In genomic region chr3:42148982-42149432, GRCh38 we compare ENCODE assay signal across 1 cellular context.
TF ChIP-seq lines count a peak whose summit lies in the region.

No MANE protein-coding gene starts in this region.

TF ChIP-seq in GM23338, 12 proteins besides CTCF, POLR2A, EP300 and RAD21 (continued from another document):
- TF ChIP-seq REST (IDR thresholded peaks at IDR 0.05; ENCODE audit: unreplicated experiment): peak; percentile 79
- TF ChIP-seq JUNB (IDR thresholded peaks at IDR 0.05; ENCODE audit: unreplicated experiment): no peak
- TF ChIP-seq ZNF331 (CRISPR knock-in tag; IDR thresholded peaks at IDR 0.05; ENCODE audit: low read depth): no peak
- no peak for TF ChIP-seq EZH2 (IDR thresholded peaks at IDR 0.05; ENCODE audit: low read depth, unreplicated experiment)
